ENCODE assay signal across 8 cellular contexts in genomic region chrX:79270401-79270800, GRCh38.
DNase-seq lines count a peak whose midpoint lies in the region; ATAC-seq and TF ChIP-seq lines count a peak whose summit lies in the region.

No MANE protein-coding gene starts in this region.

- H3F3A ChIP-seq in GM23248 (ENCODE audit: insufficient read depth), result no peaks in the 10 kb centered on the region

- H3K9ac ChIP-seq in BLaER1 (no peak overlapping the region), endodermal cell (ENCODE audit: extremely low read depth, low read length, poor library complexity, severe bottlenecking) (no peak overlapping the region), GM23248 (no peak overlapping the region)

- H3K36me3 Mint-ChIP-seq in endodermal cell (ENCODE audit: low read depth), result no peaks in the 10 kb centered on the region

- no peaks in the 10 kb centered on the region for H3K27me3 Mint-ChIP-seq in endodermal cell (ENCODE audit: insufficient read depth)

- H4K20me1 ChIP-seq in BLaER1 (no peaks in the 10 kb centered on the region), GM23248 (ENCODE audit: insufficient read depth) (no peaks in the 10 kb centered on the region)

- peak; percentile 47 for DNase-seq in activated CD4-positive, CD25-positive, alpha-beta regulatory T cell treated with anti-CD3 and anti-CD28 coated beads, Interleukin-2, amount 50 U/mL, for 16 hours (ENCODE audit: low read depth, low spot score)
- peak; percentile 73 for DNase-seq in endodermal cell
- DNase-seq in stimulated activated CD4-positive, alpha-beta T cell treated with anti-CD3 and anti-CD28 coated beads, Interleukin-12 subunit alpha, Interleukin-12 subunit beta, amount 100 ng/mL, for 48 hours (ENCODE audit: low read depth in 2 of 3, low spot score in 1 of 3), result peak; percentile 53 to 64 (median 59)
- no peak for DNase-seq in GM23248
- no peak for DNase-seq in glomerular visceral epithelial cell (ENCODE audit: extremely low spot score)

- no peak overlapping the region for H3K4me3 ChIP-seq in BLaER1
- H3K4me3 ChIP-seq in endodermal cell (ENCODE audit: low read length), result no peak overlapping the region
- no peak overlapping the region for H3K4me3 ChIP-seq in GM23248

- no peaks in the 10 kb centered on the region for H3K9me2 ChIP-seq in GM23248 (ENCODE audit: insufficient read depth)

- peaks cover 61% of the 10 kb centered on the region for H3K27me3 ChIP-seq in BLaER1
- H3K27me3 ChIP-seq in endodermal cell (ENCODE audit: control insufficient read depth, insufficient read depth, low read length, poor library complexity, severe bottlenecking), result no peaks in the 10 kb centered on the region
- H3K27me3 ChIP-seq in GM23248 (replicated peaks; ENCODE audit: insufficient read depth), result no peaks in the 10 kb centered on the region

- in situ Hi-C loops in GM23248 (cut with MboI), result no loop called here

- peak; percentile 78 for TF ChIP-seq CTCF in endodermal cell (conservative IDR thresholded peaks at IDR 0.05)

- 14% methylated on average over 4 of the region's 4 CpGs; no CpG with 5 or more reads in 1 of the 2 experiments for WGBS in endodermal cell (ENCODE audit: insufficient coverage in 1 of 2, insufficient read length in 1 of 2), 2 experiments
- 2 to 5% methylated on average over 4 of the region's 4 CpGs for WGBS in GM23248 (ENCODE audit: low coverage in 1 of 2, low lambda C conversion rate in 2 of 2, missing lambda C conversion rate in 2 of 2), 2 experiments

- H3K9me3 ChIP-seq in BLaER1 (no peaks in the 10 kb centered on the region), endodermal cell (ENCODE audit: control insufficient read depth, low read length) (no peaks in the 10 kb centered on the region), GM23248 (ENCODE audit: low read depth) (no peaks in the 10 kb centered on the region)

- H2AFZ ChIP-seq in GM23248, result no peak overlapping the region

- peak overlapping the region; percentile 13; the same call in 1 of the 2 replicates for H3K4me2 ChIP-seq in BLaER1
- H3K4me2 ChIP-seq in GM23248 (ENCODE audit: unreplicated experiment), result no peak overlapping the region

- H3K27ac Mint-ChIP-seq in endodermal cell, result no peak overlapping the region

- H3K27ac ChIP-seq in BLaER1 (no peak overlapping the region), endodermal cell (ENCODE audit: low read depth, low read length) (no peak overlapping the region), GM23248 (no peak overlapping the region)

- peaks cover 5% of the 10 kb centered on the region for H3K9me3 Mint-ChIP-seq in endodermal cell

- H3K36me3 ChIP-seq in BLaER1 (no peaks in the 10 kb centered on the region), endodermal cell (ENCODE audit: control insufficient read depth, insufficient read depth, low read length) (no peaks in the 10 kb centered on the region), GM23248 (ENCODE audit: low read depth) (no peaks in the 10 kb centered on the region)

- H3K4me1 ChIP-seq in BLaER1, result peaks cover 25% of the 10 kb centered on the region; the same call in 1 of the 2 replicates
- H3K4me1 ChIP-seq in endodermal cell (ENCODE audit: control insufficient read depth, insufficient read depth, low read length), result no peaks in the 10 kb centered on the region
- no peaks in the 10 kb centered on the region for H3K4me1 ChIP-seq in GM23248 (ENCODE audit: insufficient read depth)

- H3K79me2 ChIP-seq in GM23248 (ENCODE audit: insufficient read depth), result no peaks in the 10 kb centered on the region

- no peak overlapping the region for H3K4me3 Mint-ChIP-seq in endodermal cell

- no peaks in the 10 kb centered on the region for H3K4me1 Mint-ChIP-seq in endodermal cell

- ATAC-seq in GM19328 (IDR thresholded peaks at IDR 0.05; ENCODE audit: unreplicated experiment) (peak; percentile 93), HG03439 (IDR thresholded peaks at IDR 0.05; ENCODE audit: unreplicated experiment) (peak; percentile 87)

Comparison
In these comparisons a context has a peak if more than half of its experiments do, and no peak if none do; other contexts are left out.
1. DNase-seq: peak in activated CD4-positive, CD25-positive, alpha-beta regulatory T cell treated with anti-CD3 and anti-CD28 coated beads, Interleukin-2, amount 50 U/mL, for 16 hours (single experiment), endodermal cell (single experiment) and stimulated activated CD4-positive, alpha-beta T cell treated with anti-CD3 and anti-CD28 coated beads, Interleukin-12 subunit alpha, Interleukin-12 subunit beta, amount 100 ng/mL, for 48 hours (3 of 3); none in GM23248 (single experiment) and glomerular visceral epithelial cell (single experiment).